ENCODE assay signal across 1 cellular context in genomic region chr5:68252678-68253520, GRCh38.
TF ChIP-seq lines count a peak whose summit lies in the region.

No MANE protein-coding gene starts in this region.

TF ChIP-seq in HepG2, 621 proteins besides CTCF, POLR2A, EP300 and RAD21 (continued from another document):
- TF ChIP-seq, protein P1, sequence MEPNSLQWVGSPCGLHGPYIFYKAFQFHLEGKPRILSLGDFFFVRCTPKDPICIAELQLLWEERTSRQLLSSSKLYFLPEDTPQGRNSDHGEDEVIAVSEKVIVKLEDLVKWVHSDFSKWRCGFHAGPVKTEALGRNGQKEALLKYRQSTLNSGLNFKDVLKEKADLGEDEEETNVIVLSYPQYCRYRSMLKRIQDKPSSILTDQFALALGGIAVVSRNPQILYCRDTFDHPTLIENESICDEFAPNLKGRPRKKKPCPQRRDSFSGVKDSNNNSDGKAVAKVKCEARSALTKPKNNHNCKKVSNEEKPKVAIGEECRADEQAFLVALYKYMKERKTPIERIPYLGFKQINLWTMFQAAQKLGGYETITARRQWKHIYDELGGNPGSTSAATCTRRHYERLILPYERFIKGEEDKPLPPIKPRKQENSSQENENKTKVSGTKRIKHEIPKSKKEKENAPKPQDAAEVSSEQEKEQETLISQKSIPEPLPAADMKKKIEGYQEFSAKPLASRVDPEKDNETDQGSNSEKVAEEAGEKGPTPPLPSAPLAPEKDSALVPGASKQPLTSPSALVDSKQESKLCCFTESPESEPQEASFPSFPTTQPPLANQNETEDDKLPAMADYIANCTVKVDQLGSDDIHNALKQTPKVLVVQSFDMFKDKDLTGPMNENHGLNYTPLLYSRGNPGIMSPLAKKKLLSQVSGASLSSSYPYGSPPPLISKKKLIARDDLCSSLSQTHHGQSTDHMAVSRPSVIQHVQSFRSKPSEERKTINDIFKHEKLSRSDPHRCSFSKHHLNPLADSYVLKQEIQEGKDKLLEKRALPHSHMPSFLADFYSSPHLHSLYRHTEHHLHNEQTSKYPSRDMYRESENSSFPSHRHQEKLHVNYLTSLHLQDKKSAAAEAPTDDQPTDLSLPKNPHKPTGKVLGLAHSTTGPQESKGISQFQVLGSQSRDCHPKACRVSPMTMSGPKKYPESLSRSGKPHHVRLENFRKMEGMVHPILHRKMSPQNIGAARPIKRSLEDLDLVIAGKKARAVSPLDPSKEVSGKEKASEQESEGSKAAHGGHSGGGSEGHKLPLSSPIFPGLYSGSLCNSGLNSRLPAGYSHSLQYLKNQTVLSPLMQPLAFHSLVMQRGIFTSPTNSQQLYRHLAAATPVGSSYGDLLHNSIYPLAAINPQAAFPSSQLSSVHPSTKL (CRISPR knock-in tag; IDR thresholded peaks at IDR 0.05) = peak; percentile 48; the same call in 1 of the 2 replicates
- peak; percentile 10; the same call in 1 of the 2 replicates for TF ChIP-seq SOX5 (CRISPR knock-in tag; IDR thresholded peaks at IDR 0.05; ENCODE audit: borderline replicate concordance)
- TF ChIP-seq MXD4 (CRISPR knock-in tag; IDR thresholded peaks at IDR 0.05) = no peak
- TF ChIP-seq, protein P2, sequence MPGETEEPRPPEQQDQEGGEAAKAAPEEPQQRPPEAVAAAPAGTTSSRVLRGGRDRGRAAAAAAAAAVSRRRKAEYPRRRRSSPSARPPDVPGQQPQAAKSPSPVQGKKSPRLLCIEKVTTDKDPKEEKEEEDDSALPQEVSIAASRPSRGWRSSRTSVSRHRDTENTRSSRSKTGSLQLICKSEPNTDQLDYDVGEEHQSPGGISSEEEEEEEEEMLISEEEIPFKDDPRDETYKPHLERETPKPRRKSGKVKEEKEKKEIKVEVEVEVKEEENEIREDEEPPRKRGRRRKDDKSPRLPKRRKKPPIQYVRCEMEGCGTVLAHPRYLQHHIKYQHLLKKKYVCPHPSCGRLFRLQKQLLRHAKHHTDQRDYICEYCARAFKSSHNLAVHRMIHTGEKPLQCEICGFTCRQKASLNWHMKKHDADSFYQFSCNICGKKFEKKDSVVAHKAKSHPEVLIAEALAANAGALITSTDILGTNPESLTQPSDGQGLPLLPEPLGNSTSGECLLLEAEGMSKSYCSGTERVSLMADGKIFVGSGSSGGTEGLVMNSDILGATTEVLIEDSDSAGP (CRISPR knock-in tag; IDR thresholded peaks at IDR 0.05; ENCODE audit: borderline replicate concordance) = no peak
- TF ChIP-seq, protein P3, sequence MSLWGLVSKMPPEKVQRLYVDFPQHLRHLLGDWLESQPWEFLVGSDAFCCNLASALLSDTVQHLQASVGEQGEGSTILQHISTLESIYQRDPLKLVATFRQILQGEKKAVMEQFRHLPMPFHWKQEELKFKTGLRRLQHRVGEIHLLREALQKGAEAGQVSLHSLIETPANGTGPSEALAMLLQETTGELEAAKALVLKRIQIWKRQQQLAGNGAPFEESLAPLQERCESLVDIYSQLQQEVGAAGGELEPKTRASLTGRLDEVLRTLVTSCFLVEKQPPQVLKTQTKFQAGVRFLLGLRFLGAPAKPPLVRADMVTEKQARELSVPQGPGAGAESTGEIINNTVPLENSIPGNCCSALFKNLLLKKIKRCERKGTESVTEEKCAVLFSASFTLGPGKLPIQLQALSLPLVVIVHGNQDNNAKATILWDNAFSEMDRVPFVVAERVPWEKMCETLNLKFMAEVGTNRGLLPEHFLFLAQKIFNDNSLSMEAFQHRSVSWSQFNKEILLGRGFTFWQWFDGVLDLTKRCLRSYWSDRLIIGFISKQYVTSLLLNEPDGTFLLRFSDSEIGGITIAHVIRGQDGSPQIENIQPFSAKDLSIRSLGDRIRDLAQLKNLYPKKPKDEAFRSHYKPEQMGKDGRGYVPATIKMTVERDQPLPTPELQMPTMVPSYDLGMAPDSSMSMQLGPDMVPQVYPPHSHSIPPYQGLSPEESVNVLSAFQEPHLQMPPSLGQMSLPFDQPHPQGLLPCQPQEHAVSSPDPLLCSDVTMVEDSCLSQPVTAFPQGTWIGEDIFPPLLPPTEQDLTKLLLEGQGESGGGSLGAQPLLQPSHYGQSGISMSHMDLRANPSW (CRISPR knock-in tag; IDR thresholded peaks at IDR 0.05; ENCODE audit: borderline replicate concordance) = no peak
- TF ChIP-seq CEBPB (IDR thresholded peaks at IDR 0.05; ENCODE audit: borderline replicate concordance, low read depth, low read length) = no peak
- no peak for TF ChIP-seq PRPF4 (IDR thresholded peaks at IDR 0.05; ENCODE audit: low read depth, low read length, poor library complexity, severe bottlenecking)
- TF ChIP-seq ZNF235 (CRISPR knock-in tag; IDR thresholded peaks at IDR 0.05; ENCODE audit: borderline replicate concordance) = no peak
TF ChIP-seq in HepG2: peak in this region for 20.
